In genomic region chr2:23939054-23939436, GRCh38 we compare ENCODE assay signal across 9 cellular contexts. TPM values are rescaled to one million over a fixed set of nuclear protein-coding genes. Genes with fewer than 3 reads are reported as not detected.
DNase-seq lines count a peak whose midpoint lies in the region; ATAC-seq and TF ChIP-seq lines count a peak whose summit lies in the region.
"Had no signal": no experiment of that assay in that cellular context is flagged by ENCODE, and none has a peak within 500 bp of the region (broad histone marks: within the 10 kb centered on the region; RNA-seq: fewer than 3 reads in every experiment).

No MANE protein-coding gene starts in this region.

- peaks cover 28% of the 10 kb centered on the region for H3K79me2 ChIP-seq in hepatocyte

- peak overlapping the region; percentile 79 for H3K4me2 ChIP-seq in hepatocyte

- H3K27me3 Mint-ChIP-seq in activated B cell treated with CpG ODN at 0.5 μM for 24 hours: no peaks in the 10 kb centered on the region
- H3K27me3 Mint-ChIP-seq in stimulated activated memory B cell treated with anti-CD40 and anti-IgM and Interleukin-4, amounts not matched to agents 10 μg/mL and 1 μg/mL and 100 μg/mL, for 72 hours: no peaks in the 10 kb centered on the region

- H3K27ac Mint-ChIP-seq in activated B cell treated with CpG ODN at 0.5 μM for 24 hours: peak overlapping the region; percentile 63
- H3K27ac Mint-ChIP-seq in stimulated activated memory B cell treated with anti-CD40 and anti-IgM and Interleukin-4, amounts not matched to agents 10 μg/mL and 1 μg/mL and 100 μg/mL, for 72 hours: peak overlapping the region; percentile 91

- no peaks in the 10 kb centered on the region for H3K27me3 ChIP-seq in hepatocyte

- CTCF ChIA-PET in activated B cell treated with CpG ODN at 0.5 μM for 24 hours (lab: Charles Lee): interaction anchor here (1.3 to 2.2 kb wide), 2 partner anchors 12 to 14 kb away, joined by 5 to 22 read pairs; partner anchors contain the start of gene ATAD2B

- peaks cover 1% of the 10 kb centered on the region for H3K36me3 Mint-ChIP-seq in activated B cell treated with CpG ODN at 0.5 μM for 24 hours (ENCODE audit: low read depth)
- peaks cover 6% of the 10 kb centered on the region for H3K36me3 Mint-ChIP-seq in stimulated activated memory B cell treated with anti-CD40 and anti-IgM and Interleukin-4, amounts not matched to agents 10 μg/mL and 1 μg/mL and 100 μg/mL, for 72 hours

- H3K4me3 Mint-ChIP-seq in activated B cell treated with CpG ODN at 0.5 μM for 24 hours: peak overlapping the region; percentile 88
- H3K4me3 Mint-ChIP-seq in stimulated activated memory B cell treated with anti-CD40 and anti-IgM and Interleukin-4, amounts not matched to agents 10 μg/mL and 1 μg/mL and 100 μg/mL, for 72 hours: peak overlapping the region; percentile 79

- H3K27ac ChIP-seq in hepatocyte: peak overlapping the region; percentile 98

- no peaks in the 10 kb centered on the region for H3K36me3 ChIP-seq in hepatocyte (replicated peaks; ENCODE audit: insufficient read depth, low read depth)

- peaks cover 13% of the 10 kb centered on the region for H3K4me1 ChIP-seq in hepatocyte (ENCODE audit: insufficient read depth)

- peaks cover 13% of the 10 kb centered on the region for H3K4me1 Mint-ChIP-seq in activated B cell treated with CpG ODN at 0.5 μM for 24 hours
- H3K4me1 Mint-ChIP-seq in stimulated activated memory B cell treated with anti-CD40 and anti-IgM and Interleukin-4, amounts not matched to agents 10 μg/mL and 1 μg/mL and 100 μg/mL, for 72 hours: peaks cover 28% of the 10 kb centered on the region

- H3K9me3 ChIP-seq in hepatocyte (ENCODE audit: low read depth): no peaks in the 10 kb centered on the region

- intact Hi-C loops in activated B cell treated with CpG ODN at 0.5 μM for 24 hours (cut with micrococcal nuclease): no loop called here

- peak overlapping the region; percentile 83 for H2AFZ ChIP-seq in hepatocyte

- peak overlapping the region; percentile 56 for H3K4me3 ChIP-seq in hepatocyte

- no peaks in the 10 kb centered on the region for H3K9me2 ChIP-seq in hepatocyte (replicated peaks; ENCODE audit: insufficient read depth)

- H4K20me1 ChIP-seq in hepatocyte (ENCODE audit: insufficient read depth, poor library complexity, severe bottlenecking): peaks cover 3% of the 10 kb centered on the region

- POLR2A ChIA-PET in activated B cell treated with CpG ODN at 0.5 μM for 24 hours (lab: Charles Lee): interaction anchor here (0.6 to 6.9 kb wide), 4 partner anchors 12 to 184 kb away, joined by 3 to 165 read pairs (median 4); partner anchors contain the start of genes ATAD2B, FAM228B and WDCP

- TF ChIP-seq CTCF in activated B cell treated with CpG ODN at 0.5 μM for 24 hours (IDR thresholded peaks at IDR 0.05): no peak
- TF ChIP-seq CTCF in hepatocyte (IDR thresholded peaks at IDR 0.05; ENCODE audit: poor library complexity): no peak

- H3K9me3 Mint-ChIP-seq in activated B cell treated with CpG ODN at 0.5 μM for 24 hours: no peaks in the 10 kb centered on the region
- H3K9me3 Mint-ChIP-seq in stimulated activated memory B cell treated with anti-CD40 and anti-IgM and Interleukin-4, amounts not matched to agents 10 μg/mL and 1 μg/mL and 100 μg/mL, for 72 hours: no peaks in the 10 kb centered on the region

- 70% methylated on average over 7 of the region's 7 CpGs for WGBS in hepatocyte (ENCODE audit: low lambda C conversion rate, missing lambda C conversion rate)

- ATAC-seq in activated B cell treated with CpG ODN at 0.5 μM for 24 hours (ENCODE audit: low read depth): no peak
- ATAC-seq in stimulated activated memory B cell treated with anti-CD40 and anti-IgM and Interleukin-4, amounts not matched to agents 10 μg/mL and 1 μg/mL and 100 μg/mL, for 72 hours: no peak
- ATAC-seq in HG02870 (IDR thresholded peaks at IDR 0.05; ENCODE audit: unreplicated experiment): no peak

- DNase-seq in SIG-M5 treated with dmso at 0.1 percent for 504 hours (lab: John Stamatoyannopoulos, UW; ENCODE audit: unreplicated experiment) (peak; percentile 64), SIG-M5 (lab: John Stamatoyannopoulos, UW) (no peak), activated B cell treated with CpG ODN at 0.5 μM for 24 hours (no peak), hepatocyte (ENCODE audit: low spot score) (no peak), amniotic stem cell (lab: John Stamatoyannopoulos, UW) (no peak), NCI-H774 (lab: John Stamatoyannopoulos, UW) (no peak)
- DNase-seq: MM.1S had no signal

RNA-seq across cellular contexts. Expression of gene UBXN2A, which starts 1.2 kb away (rescaled TPM):
- total RNA-seq in activated B cell treated with CpG ODN at 0.5 μM for 24 hours (9.4 and 12.8 TPM in 2 replicates), hepatocyte (15.9 and 16.9 TPM in 2 replicates)
- 11.7 and 16.4 TPM in 2 replicates for polyA plus RNA-seq in hepatocyte

RNA-seq across cellular contexts. Expression of gene ATAD2B, which starts 12.1 kb away (rescaled TPM):
- total RNA-seq in activated B cell treated with CpG ODN at 0.5 μM for 24 hours: 64.5 and 85.5 TPM in 2 replicates
- 17.1 and 26.2 TPM in 2 replicates for total RNA-seq in hepatocyte
- polyA plus RNA-seq in hepatocyte: 6.1 and 8.7 TPM in 2 replicates
